24 cellular contexts compared by ENCODE assay signal in the genomic region with DNA sequence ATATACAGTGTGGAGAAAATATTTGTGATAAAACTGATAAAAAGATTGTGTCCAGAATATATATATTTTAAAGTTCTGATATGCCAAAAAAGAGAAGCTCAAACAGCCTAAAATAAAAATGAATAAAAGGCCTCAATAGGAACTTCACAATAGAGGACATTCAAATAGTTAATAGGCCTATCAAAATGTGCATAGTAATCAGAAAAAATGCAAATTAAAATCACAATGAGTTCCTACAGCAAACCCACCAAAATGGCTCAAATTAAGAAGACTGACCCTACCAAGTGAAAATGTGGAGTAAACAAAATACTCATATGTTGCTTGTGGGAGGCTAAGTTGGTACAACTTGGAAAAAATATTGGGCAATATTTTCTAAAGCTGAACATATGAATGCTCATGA. TPM values are rescaled to one million over a fixed set of nuclear protein-coding genes. Genes with fewer than 3 reads are reported as not detected.
DNase-seq lines count a peak whose midpoint lies in the region; ATAC-seq, FAIRE-seq and TF ChIP-seq lines count a peak whose summit lies in the region.
"Had no signal": no experiment of that assay in that cellular context is flagged by ENCODE, and none has a peak within 500 bp of the region (broad histone marks: within the 10 kb centered on the region; RNA-seq: fewer than 3 reads in every experiment).

No MANE protein-coding gene starts in this region.

- no peak overlapping the region for H3K14ac ChIP-seq in IMR-90 (replicated peaks; ENCODE audit: low read depth, low read length)

- TF ChIP-seq POLR2A in A549 (IDR thresholded peaks at IDR 0.05; ENCODE audit: low read length), result no peak
- TF ChIP-seq POLR2A in IMR-90 (IDR thresholded peaks at IDR 0.05; ENCODE audit: low read depth, low read length), result no peak
- TF ChIP-seq POLR2A in K562 (conservative IDR thresholded peaks at IDR 0.05), result no peak

- H3K27me3 ChIP-seq in IMR-90 (ENCODE audit: control insufficient read depth, insufficient read depth, low read length), result no peaks in the 10 kb centered on the region
- peaks cover 0 to 6% of the 10 kb centered on the region in 2 experiments; a peak in 3 of 5 replicates for H3K27me3 ChIP-seq in K562 (ENCODE audit: control insufficient read depth in 2 of 2, insufficient read depth in 2 of 2, low read length in 2 of 2)
- H3K27me3 ChIP-seq: BLaER1 treated with 17β-estradiol and CSF1 and Interleukin-3, amounts not matched to agents 10 nM and 100 nM had no signal

- POLR2A ChIA-PET in A549 (lab: Yijun Ruan, JAX) (no interaction called here), IMR-90 (lab: Charles Lee; ENCODE audit: unreplicated experiment) (no interaction called here), K562 (lab: Yijun Ruan, JAX) (interaction anchor here (1.2 kb wide), 1 partner anchor 22 kb away, joined by 3 read pairs; no protein-coding TSS in a partner anchor)

- FAIRE-seq in A549 (lab: Jason Lieb, UNC) (no peak), K562 (lab: Jason Lieb, UNC) (no peak)
- FAIRE-seq: A204.1, GM12878, GM12892, GM18507 had no signal

- H4K20me1 ChIP-seq in IMR-90 (ENCODE audit: insufficient read depth, low read length) (no peaks in the 10 kb centered on the region), K562 (replicated peaks; ENCODE audit: control insufficient read depth, insufficient read depth, low read length) (no peaks in the 10 kb centered on the region)
- H4K20me1 ChIP-seq: BLaER1 treated with 17β-estradiol and CSF1 and Interleukin-3, amounts not matched to agents 10 nM and 100 nM had no signal

- BruUV-seq in IMR-90 (replicated peaks; lab: Mats Ljungman, UMichigan) (no TSS peak), K562 (replicated peaks; lab: Mats Ljungman, UMichigan) (no TSS peak)

- intact Hi-C loops in IMR-90 (cut with micrococcal nuclease) (no loop called here), K562 (cut with micrococcal nuclease) (no loop called here)

- no peak overlapping the region for H2AK5ac ChIP-seq in IMR-90 (ENCODE audit: low read depth, low read length)

- no peak overlapping the region for H2BK5ac ChIP-seq in IMR-90 (ENCODE audit: low read depth, low read length, poor library complexity, severe bottlenecking)

- ATAC-seq in A549, result no peak
- ATAC-seq in IMR-90 (ENCODE audit: low read depth), result no peak
- ATAC-seq in K562, result no peak
- ATAC-seq: GM12878 had no signal

- no peaks in the 10 kb centered on the region for H3K79me2 ChIP-seq in K562 (ENCODE audit: control insufficient read depth, insufficient read depth, low read length)

- TF ChIP-seq CTCF in A549 (IDR thresholded peaks at IDR 0.05) (no peak), IMR-90 (conservative IDR thresholded peaks at IDR 0.05; ENCODE audit: low read depth, low read length) (no peak), K562 (IDR thresholded peaks at IDR 0.05 in 2 of 3, conservative IDR thresholded peaks at IDR 0.05 in 1 of 3; ENCODE audit: insufficient read depth in 2 of 3, low read depth in 1 of 3, low read length in 3 of 3) (no peak)

- dilution Hi-C loops in IMR-90 (cut with HindIII; ENCODE audit: low sequenced_read_pairs, unreplicated experiment), result no loop called here

- H2BK120ac ChIP-seq in IMR-90 (ENCODE audit: low read depth, low read length), result no peak overlapping the region

- no peak overlapping the region for H3K9ac ChIP-seq in IMR-90 (ENCODE audit: low read depth, low read length)
- H3K9ac ChIP-seq in K562 (ENCODE audit: insufficient read depth in 1 of 2, low read depth in 2 of 2, low read length in 2 of 2), result no peak overlapping the region
- H3K9ac ChIP-seq: BLaER1 treated with 17β-estradiol and CSF1 and Interleukin-3, amounts not matched to agents 10 nM and 100 nM had no signal

- no peak overlapping the region for H2BK20ac ChIP-seq in IMR-90 (ENCODE audit: low read depth, low read length)

- H3K4me3 ChIP-seq in A549, result no peak overlapping the region
- no peak overlapping the region for H3K4me3 ChIP-seq in IMR-90 (ENCODE audit: insufficient read depth, low read depth, low read length)
- H3K4me3 ChIP-seq in K562, result no peak overlapping the region
- H3K4me3 ChIP-seq: BLaER1 treated with 17β-estradiol and CSF1 and Interleukin-3, amounts not matched to agents 10 nM and 100 nM; GM12878 had no signal

- no peak overlapping the region for H4K5ac ChIP-seq in IMR-90 (ENCODE audit: low read depth, low read length)

- H3K9me3 ChIP-seq in A549 (peaks cover 10% of the 10 kb centered on the region), IMR-90 (ENCODE audit: control insufficient read depth, insufficient read depth, low read length) (no peaks in the 10 kb centered on the region), K562 (replicated peaks; ENCODE audit: control insufficient read depth, insufficient read depth, low read depth, low read length) (no peaks in the 10 kb centered on the region)

- H2BK15ac ChIP-seq in IMR-90 (ENCODE audit: low read depth, low read length), result no peak overlapping the region

- in situ Hi-C loops in IMR-90 (cut with MboI; ENCODE audit: low sequenced_read_pairs), result loop anchor here (25.0 kb wide), 1 partner anchor 547 kb away; no protein-coding TSS in a partner anchor
- in situ Hi-C loops in K562 (cut with MboI), result no loop called here

- no peak overlapping the region for H4K8ac ChIP-seq in IMR-90 (ENCODE audit: low read depth in 2 of 2, low read length in 2 of 2)

- H2AFZ ChIP-seq in IMR-90 (replicated peaks; ENCODE audit: low read length, poor library complexity), result no peak overlapping the region
- no peak overlapping the region for H2AFZ ChIP-seq in K562 (ENCODE audit: low read depth, low read length)

- H3K56ac ChIP-seq in IMR-90 (ENCODE audit: extremely low read depth, insufficient read depth, low read length), result no peak overlapping the region

- H3K4me1 ChIP-seq in A549 (no peaks in the 10 kb centered on the region), IMR-90 (ENCODE audit: control insufficient read depth, insufficient read depth, low read length) (no peaks in the 10 kb centered on the region), K562 (replicated peaks in 1 of 2; ENCODE audit: control insufficient read depth in 2 of 2, insufficient read depth in 2 of 2, low read length in 2 of 2) (no peaks in the 10 kb centered on the region; a peak in 1 of 5 replicates)
- H3K4me1 ChIP-seq: BLaER1 treated with 17β-estradiol and CSF1 and Interleukin-3, amounts not matched to agents 10 nM and 100 nM had no signal

- H3K27ac ChIP-seq in A549 (no peak overlapping the region), IMR-90 (ENCODE audit: insufficient read depth, low read length) (no peak overlapping the region), K562 (ENCODE audit: extremely low read depth, low read depth, low read length) (no peak overlapping the region)
- H3K27ac ChIP-seq: BLaER1 treated with 17β-estradiol and CSF1 and Interleukin-3, amounts not matched to agents 10 nM and 100 nM had no signal

- TF ChIP-seq RAD21 in A549 (conservative IDR thresholded peaks at IDR 0.05 in 1 of 2, IDR thresholded peaks at IDR 0.05 in 1 of 2) (no peak), IMR-90 (IDR thresholded peaks at IDR 0.05; ENCODE audit: low read length) (no peak), K562 (CRISPR knock-in tag; conservative IDR thresholded peaks at IDR 0.05 in 1 of 2, IDR thresholded peaks at IDR 0.05 in 1 of 2) (no peak)

- H3K36me3 ChIP-seq in IMR-90 (ENCODE audit: control insufficient read depth, insufficient read depth, low read length) (no peaks in the 10 kb centered on the region), K562 (ENCODE audit: control insufficient read depth, insufficient read depth, low read length) (no peaks in the 10 kb centered on the region)
- H3K36me3 ChIP-seq: BLaER1 treated with 17β-estradiol and CSF1 and Interleukin-3, amounts not matched to agents 10 nM and 100 nM had no signal

- H3K4ac ChIP-seq in IMR-90 (ENCODE audit: low read depth, low read length), result no peak overlapping the region

- H2AK9ac ChIP-seq in IMR-90 (replicated peaks; ENCODE audit: low read depth, low read length, poor library complexity), result no peak overlapping the region

- H3K23ac ChIP-seq in IMR-90 (ENCODE audit: low read depth, low read length), result no peak overlapping the region

- no peaks in the 10 kb centered on the region for H3K9me1 ChIP-seq in IMR-90 (ENCODE audit: insufficient read depth, low read length)
- H3K9me1 ChIP-seq in K562 (ENCODE audit: control insufficient read depth, insufficient read depth, low read length), result no peaks in the 10 kb centered on the region

- H4K91ac ChIP-seq in IMR-90 (ENCODE audit: insufficient read depth, low read depth, low read length), result no peak overlapping the region

- TF ChIP-seq EP300 in A549 (IDR thresholded peaks at IDR 0.05) (no peak), K562 (IDR thresholded peaks at IDR 0.05; ENCODE audit: low read length) (no peak)

- H3K18ac ChIP-seq in IMR-90 (ENCODE audit: low read depth, low read length), result no peak overlapping the region

- no peaks in the 10 kb centered on the region for H3K79me1 ChIP-seq in IMR-90 (ENCODE audit: low read depth in 1 of 2, low read length in 2 of 2)

- DNase-seq in A549 (ENCODE audit: low read depth in 1 of 2, low spot score in 1 of 2) (no peak), IMR-90 (no peak), K562 (ENCODE audit: extremely low read depth in 1 of 4, low spot score in 3 of 4) (no peak), SKM-1 (lab: John Stamatoyannopoulos, UW; ENCODE audit: unreplicated experiment) (no peak), C1 segment of cervical spinal cord (lab: John Stamatoyannopoulos, UW) (no peak)
- no peak for DNase-seq in stimulated activated naive CD4-positive, alpha-beta T cell treated with Interleukin-2 at 50 U/mL for 16 hours (lab: John Stamatoyannopoulos, UW)
- DNase-seq: 8988T; AML-193; CD4-positive, alpha-beta memory T cell; CD4-positive, CD25-positive, alpha-beta regulatory T cell; CD8-positive, alpha-beta memory T cell; COR-L47; DMS 273 treated with DMSO at 0.1 percent for 48 hours; DMS153; DMS53; DMS79; DND-41; EL; GDM1 had no signal

- H3K4me2 ChIP-seq in A549 (no peak overlapping the region), IMR-90 (ENCODE audit: low read depth, low read length) (no peak overlapping the region), K562 (ENCODE audit: insufficient read depth, low read length) (no peak overlapping the region)
- H3K4me2 ChIP-seq: BLaER1 treated with 17β-estradiol and CSF1 and Interleukin-3, amounts not matched to agents 10 nM and 100 nM had no signal

- CTCF ChIA-PET in A549 (lab: Yijun Ruan, JAX) (no interaction called here), IMR-90 (lab: Yijun Ruan, JAX) (no interaction called here), K562 (lab: Yijun Ruan, JAX; ENCODE audit: low intra/inter-chr PET ratio) (no interaction called here)

RNA-seq across cellular contexts. Expression of gene COG2, which starts 57.6 kb away (rescaled TPM):
- 32.3 and 34.2 TPM in 2 replicates for polyA plus RNA-seq in A549 (2011; rRNA removed)
- 10.4 and 11.0 TPM in 2 replicates for polyA plus RNA-seq in A549 (2012; cell fraction: cytosol; rRNA removed)
- 8.8 and 11.1 TPM in 2 replicates for polyA plus RNA-seq in A549 (2012; cell fraction: nucleus; rRNA removed)
- polyA plus RNA-seq in A549 (2017; fragmentation: RNase III; extraction: RNeasy Plus Mini Kit Qiagen cat#74134 plus additional on column Dnase treatment), result 21.9 to 23.4 TPM (median 23.0 TPM) in 3 replicates
- 19.9 and 20.5 TPM in 2 replicates for polyA minus RNA-seq in A549 (2011; rRNA and poly(A)+ RNA removed)
- total RNA-seq in IMR-90 (2012; rRNA removed), result 16.7 and 17.8 TPM in 2 replicates
- 9.0 and 9.1 TPM in 2 replicates for polyA plus RNA-seq in IMR-90 (2012; rRNA removed)
- 2.3 and 3.3 TPM in 2 replicates for polyA plus RNA-seq in IMR-90 (2012; cell fraction: cytosol; rRNA removed)
- polyA plus RNA-seq in IMR-90 (2012; cell fraction: nucleus; rRNA removed; ENCODE audit: low replicate concordance), result 5.1 and 21.7 TPM in 2 replicates
- 23.5 and 49.3 TPM in 2 replicates for total RNA-seq in K562 (2011; cell fraction: chromatin; rRNA removed; ENCODE audit: low replicate concordance)
- total RNA-seq in K562 (2011; cell fraction: nucleolus; rRNA removed), result 14.7 and 17.4 TPM in 2 replicates
- total RNA-seq in K562 (2011; cell fraction: nucleoplasm; rRNA removed), result 22.7 and 32.1 TPM in 2 replicates
- 40.2 and 51.7 TPM in 2 replicates for total RNA-seq in K562 (2014; rRNA removed)
- 33.3 and 36.7 TPM in 2 replicates for total RNA-seq in K562 (2014; rRNA removed; fragmentation: Illumina TruSeq; extraction: Trizol)
- total RNA-seq in K562 (2015; rRNA removed; fragmentation: Illumina TruSeq; extraction: Trizol), result 33.5 and 34.8 TPM in 2 replicates
- total RNA-seq in K562 (2021), result 36.2 and 43.9 TPM in 2 replicates
- 21.8 and 24.0 TPM in 2 replicates for polyA plus RNA-seq in K562 (2011; rRNA removed)
- 9.3 and 11.5 TPM in 2 replicates for polyA plus RNA-seq in K562 (2011; cell fraction: cytosol; rRNA removed)
- polyA plus RNA-seq in K562 (2011; cell fraction: nucleus; rRNA removed), result 35.5 and 37.9 TPM in 2 replicates
- polyA plus RNA-seq in K562 (2012), result 18.1 and 20.6 TPM in 2 replicates
- polyA plus RNA-seq in K562 (2014; fragmentation: Illumina TruSeq; extraction: Trizol), result 31.3 and 33.5 TPM in 2 replicates
- polyA plus RNA-seq in K562 (2014; fragmentation: Nextera tagmentation; extraction: Ambion mirVana), result 10 to 100 TPM; 22.0 to 31.3 TPM
- 26.8 and 30.9 TPM in 2 replicates for polyA plus RNA-seq in K562 (2014; rRNA removed)
- polyA minus RNA-seq in K562 (2011; rRNA and poly(A)+ RNA removed), result 33.3 and 34.4 TPM in 2 replicates
- polyA minus RNA-seq in K562 (2011; cell fraction: cytosol; rRNA and poly(A)+ RNA removed), result 14.9 and 15.0 TPM in 2 replicates
- polyA minus RNA-seq in K562 (2011; cell fraction: nucleus; rRNA and poly(A)+ RNA removed), result 17.6 and 32.9 TPM in 2 replicates

Comparison
In these comparisons a context has a peak if more than half of its experiments do, and no peak if none do; other contexts are left out.
1. Of the 35 proteins assayed by ChIP-seq in both K562 and A549: peak only in K562: none; only in A549: MAFK; in both: none; in neither: 34.